In the genomic region with DNA sequence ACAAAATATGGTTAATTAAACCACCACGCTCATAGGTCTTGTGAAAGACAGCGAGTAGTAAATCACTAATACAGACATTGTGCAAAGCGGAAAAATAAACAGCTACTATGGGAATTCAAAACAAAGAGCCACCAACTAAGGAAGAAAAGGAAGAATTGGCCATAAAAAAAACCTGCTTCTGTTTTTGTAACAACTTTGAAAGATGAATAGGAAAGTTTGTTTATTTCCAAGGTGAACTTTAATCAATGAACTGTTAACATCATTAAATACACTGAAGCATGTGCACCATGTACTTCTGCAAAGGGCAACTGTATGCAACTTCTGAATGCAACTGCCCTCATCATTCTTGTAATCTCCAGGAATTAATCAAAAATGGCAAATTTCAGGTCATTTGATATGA, we compare ENCODE assay signal across 9 cellular contexts.
"Had no signal": no experiment of that assay in that cellular context is flagged by ENCODE, and none has a peak within 500 bp of the region (broad histone marks: within the 10 kb centered on the region; RNA-seq: fewer than 3 reads in every experiment).

No MANE protein-coding gene starts in this region.

- H3K9me3 ChIP-seq: HAP-1 had no signal

- H3K4me1 ChIP-seq: HAP-1 had no signal

- H3K4me3 ChIP-seq: GM23248, HAP-1, K562 had no signal

- H3K27ac ChIP-seq: GM23248 had no signal

- DNase-seq: GOT3, H7, HFFc6, IMR-90, KG1 had no signal

- H3K36me3 ChIP-seq: HAP-1 had no signal

- ATAC-seq: HCT116 had no signal

- H2AFZ ChIP-seq: GM23248 had no signal

- H3K9ac ChIP-seq: GM23248 had no signal
